Comparison of ENCODE assay signal across 11 cellular contexts in the genomic region with DNA sequence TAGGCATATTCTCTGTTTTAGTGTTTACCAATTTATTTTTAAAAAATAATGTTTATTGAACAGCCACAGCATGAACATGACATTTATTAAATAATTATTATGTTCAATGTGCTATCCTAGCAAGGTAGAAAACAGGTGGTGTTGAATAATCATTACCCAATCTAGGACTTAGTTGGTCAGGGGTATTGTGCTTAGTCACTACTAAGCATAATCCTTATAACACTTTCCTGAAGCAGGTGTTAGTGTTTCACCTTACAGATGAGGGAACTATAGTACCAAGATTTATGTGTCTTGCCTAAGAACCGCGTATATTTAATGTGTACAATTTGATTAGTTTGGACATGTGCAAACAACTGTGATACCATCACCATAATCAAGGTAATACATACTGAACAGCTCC.
"Had no signal": no experiment of that assay in that cellular context is flagged by ENCODE, and none has a peak within 500 bp of the region (broad histone marks: within the 10 kb centered on the region; RNA-seq: fewer than 3 reads in every experiment).

No MANE protein-coding gene starts in this region.

- H3K36me3 ChIP-seq: HAP-1 had no signal

- H3K27ac Mint-ChIP-seq: GM23338, H9, HFFc6 had no signal

- H3K9me3 ChIP-seq: HAP-1 had no signal

- H3K4me1 Mint-ChIP-seq: GM23338, H9 had no signal

- H3K4me3 Mint-ChIP-seq: GM23338, H9, HFFc6 had no signal

- ATAC-seq: GM23338, HCT116 had no signal

- FAIRE-seq: H1, H54 had no signal

- H3K27ac ChIP-seq: GM23248 had no signal

- H3K4me1 ChIP-seq: HAP-1 had no signal

- DNase-seq: GM23248, GOT3, H7, H9, HCEC 1CT, HFFc6 had no signal

- H3K4me3 ChIP-seq: GM23248, GM23338, HAP-1 had no signal
